ENCODE assay signal across 1 cellular context in the genomic region with DNA sequence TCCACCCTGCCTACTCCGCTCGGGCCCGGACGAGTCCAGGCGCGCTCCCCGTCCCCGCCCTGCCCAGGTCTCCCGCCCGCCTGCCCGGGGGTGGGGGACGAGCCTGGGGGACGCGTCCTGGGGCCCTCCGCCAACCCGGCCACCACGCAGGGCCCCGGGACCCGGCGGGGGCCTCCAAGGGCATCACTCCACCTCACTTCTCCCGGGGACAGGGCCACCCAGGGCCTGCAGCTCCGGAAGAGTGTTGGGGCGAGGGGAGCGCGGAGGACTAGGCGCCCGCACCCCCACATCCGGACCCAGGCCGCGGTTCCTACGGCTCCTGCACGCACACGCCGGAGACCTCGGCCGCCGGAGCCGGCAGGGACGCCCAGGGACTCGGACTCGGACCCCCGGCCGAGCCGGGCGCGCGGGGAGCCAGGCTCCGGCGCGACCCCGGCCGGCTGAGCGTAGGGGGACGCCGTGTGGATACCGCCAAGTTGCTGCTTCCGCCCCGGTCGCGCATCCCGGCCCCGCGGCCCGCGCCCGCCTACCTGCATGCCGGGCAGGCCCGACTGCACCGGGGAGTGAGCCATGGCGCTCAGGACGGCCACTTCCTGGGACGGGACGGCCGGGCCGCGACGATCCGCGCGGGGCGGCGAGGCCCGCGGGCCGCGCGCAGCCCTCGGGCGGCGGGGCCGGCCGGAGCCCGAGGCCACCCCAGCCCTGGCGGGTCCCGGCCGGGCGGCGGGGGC.
TF ChIP-seq lines count a peak whose summit lies in the region.

No MANE protein-coding gene starts in this region.

TF ChIP-seq in K562, 482 proteins besides CTCF, POLR2A, EP300 and RAD21 (continued from another document and continues in another):
- TF ChIP-seq, protein P1, sequence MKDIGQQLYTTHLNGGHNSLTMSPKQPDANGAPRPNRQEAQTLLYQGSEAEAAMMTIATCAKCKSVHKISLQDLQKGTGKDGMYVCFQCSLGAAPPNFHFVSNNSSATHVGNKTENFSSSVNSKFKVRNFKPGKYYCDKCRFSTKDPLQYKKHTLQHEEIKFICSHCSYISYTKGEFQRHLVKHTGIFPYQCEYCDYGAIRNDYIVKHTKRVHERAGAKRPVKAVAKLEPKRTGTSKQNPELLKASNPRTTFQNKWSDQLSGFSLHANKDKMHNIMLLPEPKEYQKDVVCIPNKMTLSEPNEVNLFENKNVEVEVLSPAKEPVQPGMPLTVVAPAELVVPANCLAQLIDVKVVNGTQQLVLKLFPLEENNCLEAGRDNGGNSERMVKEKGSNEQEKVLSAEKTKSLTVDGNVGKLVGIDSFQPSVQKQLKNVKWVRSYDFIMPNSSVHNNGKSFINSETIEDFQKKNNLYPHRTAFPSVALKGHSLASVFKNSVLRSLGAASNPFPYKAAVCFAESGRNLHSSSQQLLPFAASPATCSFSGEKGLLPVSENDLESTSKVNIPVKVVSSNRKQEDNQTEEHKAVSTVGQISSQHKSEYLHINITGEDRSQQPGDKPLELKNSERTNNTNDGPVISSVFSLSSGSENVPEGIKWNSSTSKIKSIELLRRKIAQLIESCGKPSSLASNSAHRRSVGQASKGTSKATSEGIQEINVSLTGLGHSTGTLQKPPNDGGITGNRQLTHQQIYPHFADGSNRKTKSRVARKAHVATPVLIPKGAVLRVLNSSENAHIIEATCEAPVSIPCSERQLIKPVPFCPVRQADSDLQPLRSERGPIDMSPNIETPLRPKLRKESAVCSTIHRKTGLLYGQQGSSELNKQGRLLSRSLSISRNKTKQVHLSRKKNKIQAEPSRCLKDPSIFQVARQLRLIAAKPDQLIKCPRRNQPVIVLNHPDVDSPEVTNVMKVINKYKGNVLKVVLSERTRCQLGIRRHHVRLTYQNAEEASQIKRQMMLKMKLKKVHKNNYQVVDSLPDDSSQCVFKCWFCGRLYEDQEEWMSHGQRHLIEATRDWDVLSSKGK (CRISPR knock-in tag; IDR thresholded peaks at IDR 0.05): no peak
- TF ChIP-seq SMAD4 (CRISPR knock-in tag; conservative IDR thresholded peaks at IDR 0.05) (no peak), ZC3H11A (IDR thresholded peaks at IDR 0.05; ENCODE audit: low read depth, low read length) (no peak), CHD1 (IDR thresholded peaks at IDR 0.05; ENCODE audit: low read length) (peak; percentile 71), TEAD1 (CRISPR knock-in tag; IDR thresholded peaks at IDR 0.05) (0 out of 4 replicates have a peak, but pooled peaks of 1 of the 2 experiments have one; percentile 10), ATF7 (IDR thresholded peaks at IDR 0.05) (0 out of 2 replicates have a peak, but pooled peaks have one; percentile 17), RBM34 (IDR thresholded peaks at IDR 0.05; ENCODE audit: borderline replicate concordance, insufficient read depth, low read length) (no peak), HNRNPH1 (optimal IDR thresholded peaks at IDR 0.05; ENCODE audit: low read depth, low read length) (no peak), ZBED1 (IDR thresholded peaks at IDR 0.05) (no peak), RB1 (IDR thresholded peaks at IDR 0.05; ENCODE audit: low read depth) (no peak), PYGO2 (tag; IDR thresholded peaks at IDR 0.05) (no peak), ZNF778 (CRISPR knock-in tag; IDR thresholded peaks at IDR 0.05) (no peak), POLR2AphosphoS2 (IDR thresholded peaks at IDR 0.05; ENCODE audit: low read length) (no peak), RBBP5 (IDR thresholded peaks at IDR 0.05; ENCODE audit: borderline replicate concordance, insufficient read depth, low read length, poor library complexity, severe bottlenecking) (peak; percentile 76), LEF1 (IDR thresholded peaks at IDR 0.05) (no peak), RFX1 (IDR thresholded peaks at IDR 0.05) (no peak), GATA2 (CRISPR knock-in tag; IDR thresholded peaks at IDR 0.05) (no peak), POLR2G (IDR thresholded peaks at IDR 0.05; ENCODE audit: low read depth, low read length) (peak; percentile 66; the same call in 1 of the 2 replicates), SIN3B (IDR thresholded peaks at IDR 0.05; ENCODE audit: low read depth) (no peak), SREBF1 (IDR thresholded peaks at IDR 0.05; ENCODE audit: borderline replicate concordance, low read depth, low read length) (no peak), ZBTB1 (CRISPR knock-in tag; IDR thresholded peaks at IDR 0.05; ENCODE audit: borderline replicate concordance, low read depth) (no peak), DACH1 (IDR thresholded peaks at IDR 0.05; ENCODE audit: partially characterized antibody) (no peak), ZBTB7A (IDR thresholded peaks at IDR 0.05; ENCODE audit: borderline replicate concordance, control insufficient read depth, low read depth, low read length) (0 out of 2 replicates have a peak, but pooled peaks have one; percentile 34), PHF21A (IDR thresholded peaks at IDR 0.05; ENCODE audit: borderline replicate concordance, low read depth) (no peak), SIRT6 (IDR thresholded peaks at IDR 0.05; ENCODE audit: low read depth, low read length) (no peak), ZZZ3 (IDR thresholded peaks at IDR 0.05) (no peak), ETS2 (tag; IDR thresholded peaks at IDR 0.05; ENCODE audit: borderline replicate concordance, poor library complexity, severe bottlenecking) (no peak), ZNF830 (CRISPR knock-in tag; IDR thresholded peaks at IDR 0.05) (no peak), HNRNPL (IDR thresholded peaks at IDR 0.05; ENCODE audit: low read depth, low read length) (no peak), TCF3 (CRISPR knock-in tag; IDR thresholded peaks at IDR 0.05) (no peak), RFX7 (CRISPR knock-in tag; IDR thresholded peaks at IDR 0.05) (no peak), XRCC3 (IDR thresholded peaks at IDR 0.05) (no peak), ZBTB17 (CRISPR knock-in tag; IDR thresholded peaks at IDR 0.05) (no peak), SRSF3 (IDR thresholded peaks at IDR 0.05; ENCODE audit: insufficient read depth, low read length) (no peak), ZNF785 (CRISPR knock-in tag; IDR thresholded peaks at IDR 0.05) (no peak)
- TF ChIP-seq, protein P2, sequence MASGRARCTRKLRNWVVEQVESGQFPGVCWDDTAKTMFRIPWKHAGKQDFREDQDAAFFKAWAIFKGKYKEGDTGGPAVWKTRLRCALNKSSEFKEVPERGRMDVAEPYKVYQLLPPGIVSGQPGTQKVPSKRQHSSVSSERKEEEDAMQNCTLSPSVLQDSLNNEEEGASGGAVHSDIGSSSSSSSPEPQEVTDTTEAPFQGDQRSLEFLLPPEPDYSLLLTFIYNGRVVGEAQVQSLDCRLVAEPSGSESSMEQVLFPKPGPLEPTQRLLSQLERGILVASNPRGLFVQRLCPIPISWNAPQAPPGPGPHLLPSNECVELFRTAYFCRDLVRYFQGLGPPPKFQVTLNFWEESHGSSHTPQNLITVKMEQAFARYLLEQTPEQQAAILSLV (tag; IDR thresholded peaks at IDR 0.05): no peak
- TF ChIP-seq, protein P3, sequence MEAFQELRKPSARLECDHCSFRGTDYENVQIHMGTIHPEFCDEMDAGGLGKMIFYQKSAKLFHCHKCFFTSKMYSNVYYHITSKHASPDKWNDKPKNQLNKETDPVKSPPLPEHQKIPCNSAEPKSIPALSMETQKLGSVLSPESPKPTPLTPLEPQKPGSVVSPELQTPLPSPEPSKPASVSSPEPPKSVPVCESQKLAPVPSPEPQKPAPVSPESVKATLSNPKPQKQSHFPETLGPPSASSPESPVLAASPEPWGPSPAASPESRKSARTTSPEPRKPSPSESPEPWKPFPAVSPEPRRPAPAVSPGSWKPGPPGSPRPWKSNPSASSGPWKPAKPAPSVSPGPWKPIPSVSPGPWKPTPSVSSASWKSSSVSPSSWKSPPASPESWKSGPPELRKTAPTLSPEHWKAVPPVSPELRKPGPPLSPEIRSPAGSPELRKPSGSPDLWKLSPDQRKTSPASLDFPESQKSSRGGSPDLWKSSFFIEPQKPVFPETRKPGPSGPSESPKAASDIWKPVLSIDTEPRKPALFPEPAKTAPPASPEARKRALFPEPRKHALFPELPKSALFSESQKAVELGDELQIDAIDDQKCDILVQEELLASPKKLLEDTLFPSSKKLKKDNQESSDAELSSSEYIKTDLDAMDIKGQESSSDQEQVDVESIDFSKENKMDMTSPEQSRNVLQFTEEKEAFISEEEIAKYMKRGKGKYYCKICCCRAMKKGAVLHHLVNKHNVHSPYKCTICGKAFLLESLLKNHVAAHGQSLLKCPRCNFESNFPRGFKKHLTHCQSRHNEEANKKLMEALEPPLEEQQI (IDR thresholded peaks at IDR 0.05): no peak
- TF ChIP-seq, protein P4, sequence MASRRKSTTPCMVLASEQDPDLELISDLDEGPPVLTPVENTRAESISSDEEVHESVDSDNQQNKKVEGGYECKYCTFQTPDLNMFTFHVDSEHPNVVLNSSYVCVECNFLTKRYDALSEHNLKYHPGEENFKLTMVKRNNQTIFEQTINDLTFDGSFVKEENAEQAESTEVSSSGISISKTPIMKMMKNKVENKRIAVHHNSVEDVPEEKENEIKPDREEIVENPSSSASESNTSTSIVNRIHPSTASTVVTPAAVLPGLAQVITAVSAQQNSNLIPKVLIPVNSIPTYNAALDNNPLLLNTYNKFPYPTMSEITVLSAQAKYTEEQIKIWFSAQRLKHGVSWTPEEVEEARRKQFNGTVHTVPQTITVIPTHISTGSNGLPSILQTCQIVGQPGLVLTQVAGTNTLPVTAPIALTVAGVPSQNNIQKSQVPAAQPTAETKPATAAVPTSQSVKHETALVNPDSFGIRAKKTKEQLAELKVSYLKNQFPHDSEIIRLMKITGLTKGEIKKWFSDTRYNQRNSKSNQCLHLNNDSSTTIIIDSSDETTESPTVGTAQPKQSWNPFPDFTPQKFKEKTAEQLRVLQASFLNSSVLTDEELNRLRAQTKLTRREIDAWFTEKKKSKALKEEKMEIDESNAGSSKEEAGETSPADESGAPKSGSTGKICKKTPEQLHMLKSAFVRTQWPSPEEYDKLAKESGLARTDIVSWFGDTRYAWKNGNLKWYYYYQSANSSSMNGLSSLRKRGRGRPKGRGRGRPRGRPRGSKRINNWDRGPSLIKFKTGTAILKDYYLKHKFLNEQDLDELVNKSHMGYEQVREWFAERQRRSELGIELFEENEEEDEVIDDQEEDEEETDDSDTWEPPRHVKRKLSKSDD (conservative IDR thresholded peaks at IDR 0.05; ENCODE audit: low read length): no peak
- TF ChIP-seq, protein P5, sequence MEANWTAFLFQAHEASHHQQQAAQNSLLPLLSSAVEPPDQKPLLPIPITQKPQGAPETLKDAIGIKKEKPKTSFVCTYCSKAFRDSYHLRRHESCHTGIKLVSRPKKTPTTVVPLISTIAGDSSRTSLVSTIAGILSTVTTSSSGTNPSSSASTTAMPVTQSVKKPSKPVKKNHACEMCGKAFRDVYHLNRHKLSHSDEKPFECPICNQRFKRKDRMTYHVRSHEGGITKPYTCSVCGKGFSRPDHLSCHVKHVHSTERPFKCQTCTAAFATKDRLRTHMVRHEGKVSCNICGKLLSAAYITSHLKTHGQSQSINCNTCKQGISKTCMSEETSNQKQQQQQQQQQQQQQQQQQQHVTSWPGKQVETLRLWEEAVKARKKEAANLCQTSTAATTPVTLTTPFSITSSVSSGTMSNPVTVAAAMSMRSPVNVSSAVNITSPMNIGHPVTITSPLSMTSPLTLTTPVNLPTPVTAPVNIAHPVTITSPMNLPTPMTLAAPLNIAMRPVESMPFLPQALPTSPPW (CRISPR knock-in tag; IDR thresholded peaks at IDR 0.05): peak; percentile 37; the same call in 1 of the 2 replicates
- TF ChIP-seq, protein P6, sequence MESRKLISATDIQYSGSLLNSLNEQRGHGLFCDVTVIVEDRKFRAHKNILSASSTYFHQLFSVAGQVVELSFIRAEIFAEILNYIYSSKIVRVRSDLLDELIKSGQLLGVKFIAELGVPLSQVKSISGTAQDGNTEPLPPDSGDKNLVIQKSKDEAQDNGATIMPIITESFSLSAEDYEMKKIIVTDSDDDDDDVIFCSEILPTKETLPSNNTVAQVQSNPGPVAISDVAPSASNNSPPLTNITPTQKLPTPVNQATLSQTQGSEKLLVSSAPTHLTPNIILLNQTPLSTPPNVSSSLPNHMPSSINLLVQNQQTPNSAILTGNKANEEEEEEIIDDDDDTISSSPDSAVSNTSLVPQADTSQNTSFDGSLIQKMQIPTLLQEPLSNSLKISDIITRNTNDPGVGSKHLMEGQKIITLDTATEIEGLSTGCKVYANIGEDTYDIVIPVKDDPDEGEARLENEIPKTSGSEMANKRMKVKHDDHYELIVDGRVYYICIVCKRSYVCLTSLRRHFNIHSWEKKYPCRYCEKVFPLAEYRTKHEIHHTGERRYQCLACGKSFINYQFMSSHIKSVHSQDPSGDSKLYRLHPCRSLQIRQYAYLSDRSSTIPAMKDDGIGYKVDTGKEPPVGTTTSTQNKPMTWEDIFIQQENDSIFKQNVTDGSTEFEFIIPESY (CRISPR knock-in tag; IDR thresholded peaks at IDR 0.05): no peak
- TF ChIP-seq, protein P7, sequence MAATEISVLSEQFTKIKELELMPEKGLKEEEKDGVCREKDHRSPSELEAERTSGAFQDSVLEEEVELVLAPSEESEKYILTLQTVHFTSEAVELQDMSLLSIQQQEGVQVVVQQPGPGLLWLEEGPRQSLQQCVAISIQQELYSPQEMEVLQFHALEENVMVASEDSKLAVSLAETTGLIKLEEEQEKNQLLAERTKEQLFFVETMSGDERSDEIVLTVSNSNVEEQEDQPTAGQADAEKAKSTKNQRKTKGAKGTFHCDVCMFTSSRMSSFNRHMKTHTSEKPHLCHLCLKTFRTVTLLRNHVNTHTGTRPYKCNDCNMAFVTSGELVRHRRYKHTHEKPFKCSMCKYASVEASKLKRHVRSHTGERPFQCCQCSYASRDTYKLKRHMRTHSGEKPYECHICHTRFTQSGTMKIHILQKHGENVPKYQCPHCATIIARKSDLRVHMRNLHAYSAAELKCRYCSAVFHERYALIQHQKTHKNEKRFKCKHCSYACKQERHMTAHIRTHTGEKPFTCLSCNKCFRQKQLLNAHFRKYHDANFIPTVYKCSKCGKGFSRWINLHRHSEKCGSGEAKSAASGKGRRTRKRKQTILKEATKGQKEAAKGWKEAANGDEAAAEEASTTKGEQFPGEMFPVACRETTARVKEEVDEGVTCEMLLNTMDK (IDR thresholded peaks at IDR 0.05; ENCODE audit: borderline replicate concordance, insufficient read depth, low read depth, low read length, poor library complexity, severe bottlenecking): no peak
- TF ChIP-seq, protein P8, sequence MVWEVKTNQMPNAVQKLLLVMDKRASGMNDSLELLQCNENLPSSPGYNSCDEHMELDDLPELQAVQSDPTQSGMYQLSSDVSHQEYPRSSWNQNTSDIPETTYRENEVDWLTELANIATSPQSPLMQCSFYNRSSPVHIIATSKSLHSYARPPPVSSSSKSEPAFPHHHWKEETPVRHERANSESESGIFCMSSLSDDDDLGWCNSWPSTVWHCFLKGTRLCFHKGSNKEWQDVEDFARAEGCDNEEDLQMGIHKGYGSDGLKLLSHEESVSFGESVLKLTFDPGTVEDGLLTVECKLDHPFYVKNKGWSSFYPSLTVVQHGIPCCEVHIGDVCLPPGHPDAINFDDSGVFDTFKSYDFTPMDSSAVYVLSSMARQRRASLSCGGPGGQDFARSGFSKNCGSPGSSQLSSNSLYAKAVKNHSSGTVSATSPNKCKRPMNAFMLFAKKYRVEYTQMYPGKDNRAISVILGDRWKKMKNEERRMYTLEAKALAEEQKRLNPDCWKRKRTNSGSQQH (CRISPR knock-in tag; IDR thresholded peaks at IDR 0.05): no peak
- TF ChIP-seq, protein P9, sequence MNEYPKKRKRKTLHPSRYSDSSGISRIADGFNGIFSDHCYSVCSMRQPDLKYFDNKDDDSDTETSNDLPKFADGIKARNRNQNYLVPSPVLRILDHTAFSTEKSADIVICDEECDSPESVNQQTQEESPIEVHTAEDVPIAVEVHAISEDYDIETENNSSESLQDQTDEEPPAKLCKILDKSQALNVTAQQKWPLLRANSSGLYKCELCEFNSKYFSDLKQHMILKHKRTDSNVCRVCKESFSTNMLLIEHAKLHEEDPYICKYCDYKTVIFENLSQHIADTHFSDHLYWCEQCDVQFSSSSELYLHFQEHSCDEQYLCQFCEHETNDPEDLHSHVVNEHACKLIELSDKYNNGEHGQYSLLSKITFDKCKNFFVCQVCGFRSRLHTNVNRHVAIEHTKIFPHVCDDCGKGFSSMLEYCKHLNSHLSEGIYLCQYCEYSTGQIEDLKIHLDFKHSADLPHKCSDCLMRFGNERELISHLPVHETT (CRISPR knock-in tag; conservative IDR thresholded peaks at IDR 0.05 in 1 of 2, IDR thresholded peaks at IDR 0.05 in 1 of 2): no peak
